ENCODE assay signal across 8 cellular contexts in genomic region chr18:50877545-50878265, GRCh38. TPM values are rescaled to one million over a fixed set of nuclear protein-coding genes. Genes with fewer than 3 reads are reported as not detected.
DNase-seq lines count a peak whose midpoint lies in the region; TF ChIP-seq lines count a peak whose summit lies in the region.

No MANE protein-coding gene starts in this region.

- peak overlapping the region; percentile 95 for H3K4me3 Mint-ChIP-seq in activated CD4-positive, alpha-beta T cell treated with anti-CD3 and anti-CD28 coated beads, Interleukin-2, amount 10 ng/mL, durations not matched to agents 24 days and 14 days
- H3K4me3 Mint-ChIP-seq in activated CD4-positive, alpha-beta memory T cell treated with anti-CD3 and anti-CD28 coated beads, Interleukin-2, amount 10 ng/mL, durations not matched to agents 7 days and 5 days, result peak overlapping the region; percentile 88
- H3K4me3 Mint-ChIP-seq in immature natural killer cell, result peak overlapping the region; percentile 91 to 97 (median 94)

- peaks cover 19% of the 10 kb centered on the region for H3K4me1 Mint-ChIP-seq in activated CD4-positive, alpha-beta T cell treated with anti-CD3 and anti-CD28 coated beads, Interleukin-2, amount 10 ng/mL, durations not matched to agents 24 days and 14 days
- peaks cover 22% of the 10 kb centered on the region for H3K4me1 Mint-ChIP-seq in activated CD4-positive, alpha-beta memory T cell treated with anti-CD3 and anti-CD28 coated beads, Interleukin-2, amount 10 ng/mL, durations not matched to agents 7 days and 5 days
- H3K4me1 Mint-ChIP-seq in immature natural killer cell, result peaks cover 20 to 32% of the 10 kb centered on the region in 2 donors

- no peak for TF ChIP-seq CTCF in suprapubic skin (IDR thresholded peaks at IDR 0.05)

- peaks cover 9% of the 10 kb centered on the region for H3K36me3 Mint-ChIP-seq in activated CD4-positive, alpha-beta T cell treated with anti-CD3 and anti-CD28 coated beads, Interleukin-2, amount 10 ng/mL, durations not matched to agents 24 days and 14 days (ENCODE audit: low read depth)
- peaks cover 6% of the 10 kb centered on the region for H3K36me3 Mint-ChIP-seq in activated CD4-positive, alpha-beta memory T cell treated with anti-CD3 and anti-CD28 coated beads, Interleukin-2, amount 10 ng/mL, durations not matched to agents 7 days and 5 days (ENCODE audit: low read depth)
- H3K36me3 Mint-ChIP-seq in immature natural killer cell, result no peaks in the 10 kb centered on the region

- CTCF ChIA-PET in activated CD4-positive, alpha-beta memory T cell treated with anti-CD3 and anti-CD28 coated beads, Interleukin-2, amount 10 ng/mL, durations not matched to agents 7 days and 5 days (lab: Charles Lee), result interaction anchor here (1.3 to 1.7 kb wide), 5 partner anchors 10 to 177 kb away, joined by 3 to 10 read pairs (median 6); partner anchors contain the start of gene SMAD4

- peak overlapping the region; percentile 98 for H3K4me3 ChIP-seq in suprapubic skin

- intact Hi-C loops in activated CD4-positive, alpha-beta T cell treated with anti-CD3 and anti-CD28 coated beads, Interleukin-2, amount 10 ng/mL, durations not matched to agents 24 days and 14 days (cut with micrococcal nuclease), result loop anchor here (1.0 to 5.0 kb wide), 5 partner anchors 23 to 590 kb away; partner anchors contain the start of genes CXXC1, MRO and SMAD4

- H3K9me3 Mint-ChIP-seq in activated CD4-positive, alpha-beta T cell treated with anti-CD3 and anti-CD28 coated beads, Interleukin-2, amount 10 ng/mL, durations not matched to agents 24 days and 14 days, result no peaks in the 10 kb centered on the region
- H3K9me3 Mint-ChIP-seq in activated CD4-positive, alpha-beta memory T cell treated with anti-CD3 and anti-CD28 coated beads, Interleukin-2, amount 10 ng/mL, durations not matched to agents 7 days and 5 days, result no peaks in the 10 kb centered on the region
- no peaks in the 10 kb centered on the region for H3K9me3 Mint-ChIP-seq in immature natural killer cell

- no peak for DNase-seq in activated CD4-positive, alpha-beta T cell treated with anti-CD3 and anti-CD28 coated beads, Interleukin-2, amount 10 ng/mL, durations not matched to agents 24 days and 14 days
- DNase-seq in activated CD4-positive, alpha-beta T cell treated with anti-CD3 and anti-CD28 coated beads for 1 hour, result no peak
- no peak for DNase-seq in activated CD4-positive, alpha-beta memory T cell treated with anti-CD3 and anti-CD28 coated beads, Interleukin-2, amount 10 ng/mL, durations not matched to agents 7 days and 5 days
- DNase-seq in immature natural killer cell, result peak; percentile 2 to 9 (median 5)
- no peak for DNase-seq in suprapubic skin (ENCODE audit: low spot score in 2 of 2)
- DNase-seq in DMS53 (lab: John Stamatoyannopoulos, UW), result no peak
- no peak for DNase-seq in NCI-H345 treated with DMSO at 0.1 percent for 48 hours (lab: John Stamatoyannopoulos, UW; ENCODE audit: unreplicated experiment)
- DNase-seq in glomerular visceral epithelial cell (ENCODE audit: extremely low spot score), result no peak

- TF ChIP-seq EP300 in suprapubic skin (IDR thresholded peaks at IDR 0.05), result no peak

- H3K4me1 ChIP-seq in suprapubic skin, result peaks cover 31% of the 10 kb centered on the region

- WGBS in suprapubic skin, result 70% methylated on average over 8 of the region's 8 CpGs

- POLR2A ChIA-PET in activated CD4-positive, alpha-beta memory T cell treated with anti-CD3 and anti-CD28 coated beads, Interleukin-2, amount 10 ng/mL, durations not matched to agents 7 days and 5 days (lab: Charles Lee), result interaction anchor here (0.8 to 2.1 kb wide), 22 partner anchors 8 to 596 kb away, joined by 3 to 111 read pairs (median 7); partner anchors contain the start of genes ELAC1, MBD1, MEX3C and SKA1

- H3K27me3 Mint-ChIP-seq in activated CD4-positive, alpha-beta T cell treated with anti-CD3 and anti-CD28 coated beads, Interleukin-2, amount 10 ng/mL, durations not matched to agents 24 days and 14 days, result peaks cover 8% of the 10 kb centered on the region
- H3K27me3 Mint-ChIP-seq in activated CD4-positive, alpha-beta memory T cell treated with anti-CD3 and anti-CD28 coated beads, Interleukin-2, amount 10 ng/mL, durations not matched to agents 7 days and 5 days, result peaks cover 2% of the 10 kb centered on the region
- peaks cover 4 to 14% (median 11%) of the 10 kb centered on the region in 3 donors for H3K27me3 Mint-ChIP-seq in immature natural killer cell (ENCODE audit: low read depth in 3 of 3)

- H3K27ac Mint-ChIP-seq in activated CD4-positive, alpha-beta T cell treated with anti-CD3 and anti-CD28 coated beads, Interleukin-2, amount 10 ng/mL, durations not matched to agents 24 days and 14 days, result peak overlapping the region; percentile 98
- peak overlapping the region; percentile 97 for H3K27ac Mint-ChIP-seq in activated CD4-positive, alpha-beta memory T cell treated with anti-CD3 and anti-CD28 coated beads, Interleukin-2, amount 10 ng/mL, durations not matched to agents 7 days and 5 days
- peak overlapping the region; percentile 95 to 99 (median 96) for H3K27ac Mint-ChIP-seq in immature natural killer cell

- H3K27ac ChIP-seq in suprapubic skin, result peak overlapping the region; percentile 98

- H3K36me3 ChIP-seq in suprapubic skin, result no peaks in the 10 kb centered on the region

- H3K9me3 ChIP-seq in suprapubic skin, result no peaks in the 10 kb centered on the region

- no peaks in the 10 kb centered on the region for H3K27me3 ChIP-seq in suprapubic skin

- TF ChIP-seq POLR2A in suprapubic skin (IDR thresholded peaks at IDR 0.05), result no peak

RNA-seq across cellular contexts. Expression of gene ME2, which starts 1.2 kb away (rescaled TPM):
- total RNA-seq in activated CD4-positive, alpha-beta T cell treated with anti-CD3 and anti-CD28 coated beads, Interleukin-2, amount 10 ng/mL, durations not matched to agents 24 days and 14 days, result 141 and 143 TPM in 2 replicates
- total RNA-seq in activated CD4-positive, alpha-beta memory T cell treated with anti-CD3 and anti-CD28 coated beads, Interleukin-2, amount 10 ng/mL, durations not matched to agents 7 days and 5 days, result 10 to 100 TPM; 71.8 to 73.6 TPM
- 10 to 100 TPM; 57.9 to 96.3 (median 71.5) TPM for polyA plus RNA-seq in immature natural killer cell
- total RNA-seq in suprapubic skin, result 10 to 100 TPM; 18.7 to 29.3 (median 25.4) TPM

RNA-seq across cellular contexts. Expression of gene MRO, which starts 57.9 kb away (rescaled TPM):
- not detected in 2 replicates for total RNA-seq in activated CD4-positive, alpha-beta T cell treated with anti-CD3 and anti-CD28 coated beads, Interleukin-2, amount 10 ng/mL, durations not matched to agents 24 days and 14 days
- not detected for total RNA-seq in activated CD4-positive, alpha-beta memory T cell treated with anti-CD3 and anti-CD28 coated beads, Interleukin-2, amount 10 ng/mL, durations not matched to agents 7 days and 5 days
- polyA plus RNA-seq in immature natural killer cell, result not detected
- total RNA-seq in suprapubic skin, result under 1 TPM in 2 of 4 donors, not detected in 2; 0.26 to 0.59 TPM

Comparison
In these comparisons a context has a peak if more than half of its experiments do, and no peak if none do; other contexts are left out.
1. DNase-seq: peak in immature natural killer cell (3 of 3); none in activated CD4-positive, alpha-beta T cell treated with anti-CD3 and anti-CD28 coated beads, Interleukin-2, amount 10 ng/mL, durations not matched to agents 24 days and 14 days (single experiment), activated CD4-positive, alpha-beta T cell treated with anti-CD3 and anti-CD28 coated beads for 1 hour (single experiment), activated CD4-positive, alpha-beta memory T cell treated with anti-CD3 and anti-CD28 coated beads, Interleukin-2, amount 10 ng/mL, durations not matched to agents 7 days and 5 days (single experiment), suprapubic skin (0 of 2), DMS53 (single experiment), NCI-H345 treated with DMSO at 0.1 percent for 48 hours (single experiment) and glomerular visceral epithelial cell (single experiment).
2. Peak in every context shown above with its lines, with median percentiles within 50 percentile points of each other: H3K27ac Mint-ChIP-seq and H3K4me3 Mint-ChIP-seq.